Comparison of ENCODE assay signal across 25 cellular contexts in the genomic region with DNA sequence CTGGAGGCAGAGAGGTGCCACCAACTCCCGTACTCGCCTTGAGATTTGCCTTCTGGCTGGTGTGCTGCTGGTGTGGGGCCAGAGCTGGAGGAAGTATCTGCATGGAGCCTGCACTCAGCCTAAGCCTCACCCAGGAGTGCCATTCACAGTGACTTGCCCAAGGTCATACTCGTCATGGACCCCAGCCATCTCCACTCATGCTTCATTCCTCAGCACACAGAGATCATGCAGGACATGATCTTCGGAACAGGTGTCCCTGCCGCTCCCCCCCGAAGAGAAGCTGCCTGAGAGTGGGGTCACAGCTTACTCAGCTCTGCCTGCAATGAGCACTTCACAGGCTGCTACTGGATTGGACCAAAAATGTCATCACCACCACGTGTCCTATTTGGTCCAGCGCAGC.
"Had no signal": no experiment of that assay in that cellular context is flagged by ENCODE, and none has a peak within 500 bp of the region (broad histone marks: within the 10 kb centered on the region; RNA-seq: fewer than 3 reads in every experiment).

No MANE protein-coding gene starts in this region.

- H3K36me3 ChIP-seq: esophagus squamous epithelium, left ventricle myocardium inferior, lower lobe of right lung, neutrophil, right atrium auricular region, spleen, thyroid gland had no signal

- H3K9ac ChIP-seq: parathyroid adenoma had no signal

- H3K9me3 ChIP-seq: esophagus squamous epithelium, left ventricle myocardium inferior, lower lobe of right lung, neutrophil, right atrium auricular region, spleen, thyroid gland had no signal

- H3K4me3 Mint-ChIP-seq: effector memory CD8-positive, alpha-beta T cell; immature natural killer cell; naive thymus-derived CD8-positive, alpha-beta T cell; stimulated activated memory B cell treated with anti-CD40 and anti-IgM and Interleukin-4, amounts not matched to agents 10 μg/mL and 1 μg/mL and 100 μg/mL, for 72 hours had no signal

- H3K27ac Mint-ChIP-seq: immature natural killer cell; progenitor cell of endocrine pancreas; stimulated activated memory B cell treated with anti-CD40 and anti-IgM and Interleukin-4, amounts not matched to agents 10 μg/mL and 1 μg/mL and 100 μg/mL, for 72 hours had no signal

- H3K4me1 ChIP-seq: lower lobe of right lung had no signal

- ATAC-seq: effector memory CD8-positive, alpha-beta T cell; left colon; lower lobe of right lung; naive thymus-derived CD8-positive, alpha-beta T cell; stimulated activated memory B cell treated with anti-CD40 and anti-IgM and Interleukin-4, amounts not matched to agents 10 μg/mL and 1 μg/mL and 100 μg/mL, for 72 hours; stimulated activated naive CD8-positive, alpha-beta T cell treated with anti-CD3 and anti-CD28 coated beads, Interleukin-15, Interleukin-2, amounts not matched to agents 100 U/mL and 50 U/mL, for 24 hours had no signal

- H3K9me3 Mint-ChIP-seq: effector memory CD8-positive, alpha-beta T cell; immature natural killer cell; naive thymus-derived CD8-positive, alpha-beta T cell; stimulated activated memory B cell treated with anti-CD40 and anti-IgM and Interleukin-4, amounts not matched to agents 10 μg/mL and 1 μg/mL and 100 μg/mL, for 72 hours had no signal

- H2AFZ ChIP-seq: parathyroid adenoma had no signal

- H3K36me3 Mint-ChIP-seq: immature natural killer cell; naive thymus-derived CD8-positive, alpha-beta T cell; stimulated activated memory B cell treated with anti-CD40 and anti-IgM and Interleukin-4, amounts not matched to agents 10 μg/mL and 1 μg/mL and 100 μg/mL, for 72 hours had no signal

- H3K27me3 ChIP-seq: esophagus squamous epithelium, neutrophil, right atrium auricular region, spleen, thyroid gland had no signal

- DNase-seq: cortex of kidney; effector memory CD8-positive, alpha-beta T cell; erythroblast; esophagus squamous epithelium; foreskin melanocyte; hypothalamus; immature natural killer cell; islet precursor cell; kidney glomerular epithelial cell; left colon; left ventricle myocardium inferior; lower lobe of right lung; naive thymus-derived CD8-positive, alpha-beta T cell; spleen; stimulated activated CD4-positive, alpha-beta T cell treated with anti-CD3 and anti-CD28 coated beads, Interleukin-4, amount 100 ng/mL, for 4 hours; stimulated activated naive CD8-positive, alpha-beta T cell treated with anti-CD3 and anti-CD28 coated beads, Interleukin-15, Interleukin-2, amounts not matched to agents 100 U/mL and 50 U/mL, for 24 hours; thyroid gland; trophoblast cell had no signal

- FAIRE-seq: endometrium had no signal

- H3K27me3 Mint-ChIP-seq: progenitor cell of endocrine pancreas had no signal

- H3K27ac ChIP-seq: esophagus squamous epithelium, left ventricle myocardium inferior, lower lobe of right lung, neutrophil, parathyroid adenoma, right atrium auricular region, spleen, thyroid gland had no signal

- H3K4me1 Mint-ChIP-seq: immature natural killer cell; stimulated activated memory B cell treated with anti-CD40 and anti-IgM and Interleukin-4, amounts not matched to agents 10 μg/mL and 1 μg/mL and 100 μg/mL, for 72 hours had no signal

- H3K4me3 ChIP-seq: esophagus squamous epithelium, left ventricle myocardium inferior, lower lobe of right lung, right atrium auricular region, skin epidermis, spleen, thyroid gland had no signal
